In genomic region chr3:196227086-196227485, GRCh38 we compare ENCODE assay signal across 23 cellular contexts. TPM values are rescaled to one million over a fixed set of nuclear protein-coding genes. Genes with fewer than 3 reads are reported as not detected.
"Had no signal": no experiment of that assay in that cellular context is flagged by ENCODE, and none has a peak within 500 bp of the region (broad histone marks: within the 10 kb centered on the region; RNA-seq: fewer than 3 reads in every experiment).

No MANE protein-coding gene starts in this region.

- H3K27me3 Mint-ChIP-seq: activated CD4-positive, alpha-beta memory T cell treated with anti-CD3 and anti-CD28 coated beads, Interleukin-2, amount 10 ng/mL, durations not matched to agents 7 days and 5 days had no signal

- H3K36me3 Mint-ChIP-seq: activated naive CD4-positive, alpha-beta T cell treated with anti-CD3 and anti-CD28 coated beads, Interleukin-2, amount 50 U/mL, for 72 hours; natural killer cell; WTC11 had no signal

- H3K4me3 ChIP-seq: coronary artery, esophagus squamous epithelium, lung, mucosa of descending colon, psoas muscle, right lobe of liver, stomach, thoracic aorta had no signal

- H3K27ac Mint-ChIP-seq: activated CD4-positive, alpha-beta memory T cell treated with anti-CD3 and anti-CD28 coated beads, Interleukin-2, amount 10 ng/mL, durations not matched to agents 7 days and 5 days; natural killer cell had no signal

- H3K27ac ChIP-seq: coronary artery, esophagus squamous epithelium, psoas muscle, right lobe of liver, stomach, thoracic aorta had no signal

- H3K4me1 ChIP-seq: esophagus squamous epithelium, psoas muscle, right lobe of liver had no signal

- H3K9me3 Mint-ChIP-seq: activated CD4-positive, alpha-beta memory T cell treated with anti-CD3 and anti-CD28 coated beads, Interleukin-2, amount 10 ng/mL, durations not matched to agents 7 days and 5 days; activated naive CD4-positive, alpha-beta T cell treated with anti-CD3 and anti-CD28 coated beads, Interleukin-2, amount 50 U/mL, for 72 hours; natural killer cell; WTC11 had no signal

- H3K4me1 Mint-ChIP-seq: activated CD4-positive, alpha-beta memory T cell treated with anti-CD3 and anti-CD28 coated beads, Interleukin-2, amount 10 ng/mL, durations not matched to agents 7 days and 5 days; natural killer cell had no signal

- ATAC-seq: natural killer cell had no signal

- H3K9me3 ChIP-seq: esophagus squamous epithelium, mucosa of descending colon, psoas muscle, right lobe of liver, stomach, thoracic aorta had no signal

- H3K36me3 ChIP-seq: esophagus squamous epithelium, stomach, thoracic aorta had no signal

- DNase-seq: activated CD4-positive, alpha-beta memory T cell treated with anti-CD3 and anti-CD28 coated beads, Interleukin-2, amount 10 ng/mL, durations not matched to agents 7 days and 5 days; activated CD4-positive, alpha-beta T cell treated with anti-CD3 and anti-CD28 coated beads for 4 hours; activated effector memory CD4-positive, alpha-beta T cell treated with anti-CD3 and anti-CD28 coated beads, Interleukin-2, amount 50 U/mL, for 16 hours; activated T-cell treated with anti-CD3 and anti-CD28 coated beads, Interleukin-2, amount 50 U/mL, for 48 hours; amniotic stem cell; central memory CD4-positive, alpha-beta T cell; esophagus squamous epithelium; hippocampal formation; mucosa of descending colon; natural killer cell; occipital lobe; psoas muscle; right lobe of liver; stimulated activated CD4-positive, alpha-beta T cell treated with anti-CD3 and anti-CD28 coated beads, Interleukin-1b, Interleukin-23, amount 100 ng/mL, for 48 hours; stomach; T-helper 2 cell had no signal

- H3K27me3 ChIP-seq: esophagus squamous epithelium, right lobe of liver had no signal

- H3K4me3 Mint-ChIP-seq: activated CD4-positive, alpha-beta memory T cell treated with anti-CD3 and anti-CD28 coated beads, Interleukin-2, amount 10 ng/mL, durations not matched to agents 7 days and 5 days; natural killer cell; WTC11 had no signal

RNA-seq across cellular contexts. Expression of gene SLC51A, which starts 10.8 kb away (rescaled TPM):
- total RNA-seq: activated CD4-positive, alpha-beta memory T cell treated with anti-CD3 and anti-CD28 coated beads, Interleukin-2, amount 10 ng/mL, durations not matched to agents 7 days and 5 days; activated naive CD4-positive, alpha-beta T cell treated with anti-CD3 and anti-CD28 coated beads, Interleukin-2, amount 50 U/mL, for 72 hours; kidney epithelial cell; natural killer cell; occipital lobe; thoracic aorta; urinary bladder had no signal

RNA-seq across cellular contexts. Expression of gene ZDHHC19, which starts 15.9 kb away (rescaled TPM):
- total RNA-seq: activated naive CD4-positive, alpha-beta T cell treated with anti-CD3 and anti-CD28 coated beads, Interleukin-2, amount 50 U/mL, for 72 hours; esophagus squamous epithelium; kidney epithelial cell; mucosa of descending colon; natural killer cell; occipital lobe; stomach; urinary bladder had no signal
- polyA plus RNA-seq: urinary bladder had no signal
